ENCODE assay signal across 18 cellular contexts in genomic region chr14:90678846-90679362, GRCh38.
DNase-seq lines count a peak whose midpoint lies in the region; ATAC-seq and TF ChIP-seq lines count a peak whose summit lies in the region.
"Had no signal": no experiment of that assay in that cellular context is flagged by ENCODE, and none has a peak within 500 bp of the region (broad histone marks: within the 10 kb centered on the region; RNA-seq: fewer than 3 reads in every experiment).

No MANE protein-coding gene starts in this region.

- no peak for ATAC-seq in IMR-90 (ENCODE audit: low read depth)
- peak; percentile 35 for ATAC-seq in activated naive CD8-positive, alpha-beta T cell treated with anti-CD3 and anti-CD28 coated beads, Interleukin-2, amount 10 ng/mL, durations not matched to agents 7 days and 5 days (ENCODE audit: low read depth)
- ATAC-seq in WTC11: no peak
- ATAC-seq: K562 had no signal

- H3K9me3 ChIP-seq in IMR-90 (ENCODE audit: control insufficient read depth, insufficient read depth, low read length) (no peaks in the 10 kb centered on the region), esophagus squamous epithelium (no peaks in the 10 kb centered on the region), Peyer's patch (no peaks in the 10 kb centered on the region)

- no peak for TF ChIP-seq RAD21 in IMR-90 (IDR thresholded peaks at IDR 0.05; ENCODE audit: low read length)

- in situ Hi-C loops in IMR-90 (cut with MboI; ENCODE audit: low sequenced_read_pairs): no loop called here

- H3K27me3 Mint-ChIP-seq in activated naive CD4-positive, alpha-beta T cell treated with anti-CD3 and anti-CD28 coated beads for 36 hours (ENCODE audit: low read depth): no peaks in the 10 kb centered on the region
- H3K27me3 Mint-ChIP-seq in activated naive CD4-positive, alpha-beta T cell treated with anti-CD3 and anti-CD28 coated beads, Interleukin-2, amount 10 ng/mL, durations not matched to agents 7 days and 5 days: no peaks in the 10 kb centered on the region
- H3K27me3 Mint-ChIP-seq in activated naive CD8-positive, alpha-beta T cell treated with anti-CD3 and anti-CD28 coated beads, Interleukin-2, amount 10 ng/mL, durations not matched to agents 7 days and 5 days: no peaks in the 10 kb centered on the region
- H3K27me3 Mint-ChIP-seq in WTC11 (ENCODE audit: low read depth): no peaks in the 10 kb centered on the region

- H2BK15ac ChIP-seq in IMR-90 (ENCODE audit: low read depth, low read length): no peak overlapping the region; the same call in 1 of the 3 replicates

- no peak for TF ChIP-seq CTCF in IMR-90 (conservative IDR thresholded peaks at IDR 0.05; ENCODE audit: low read depth, low read length)
- TF ChIP-seq CTCF in esophagus squamous epithelium (IDR thresholded peaks at IDR 0.05): no peak
- TF ChIP-seq CTCF in Peyer's patch (IDR thresholded peaks at IDR 0.05): no peak
- no peak for TF ChIP-seq CTCF in WTC11 (IDR thresholded peaks at IDR 0.05)

- BruUV-seq in IMR-90 (replicated peaks; lab: Mats Ljungman, UMichigan): no TSS peak

- H3K14ac ChIP-seq in IMR-90 (replicated peaks; ENCODE audit: low read depth, low read length): no peak overlapping the region

- no peak overlapping the region; the same call in 1 of the 2 replicates for H3K4ac ChIP-seq in IMR-90 (ENCODE audit: low read depth, low read length)

- H3K4me2 ChIP-seq in IMR-90 (ENCODE audit: low read depth, low read length): no peak overlapping the region

- H3K27me3 ChIP-seq in IMR-90 (ENCODE audit: control insufficient read depth, insufficient read depth, low read length) (no peaks in the 10 kb centered on the region), esophagus squamous epithelium (no peaks in the 10 kb centered on the region), Peyer's patch (no peaks in the 10 kb centered on the region)

- H3K4me3 ChIP-seq in IMR-90 (ENCODE audit: insufficient read depth, low read depth, low read length) (no peak overlapping the region), esophagus squamous epithelium (no peak overlapping the region), Peyer's patch (no peak overlapping the region)
- H3K4me3 ChIP-seq: K562 had no signal

- CTCF ChIA-PET in activated naive CD4-positive, alpha-beta T cell treated with anti-CD3 and anti-CD28 coated beads for 36 hours (lab: Charles Lee): no interaction called here
- CTCF ChIA-PET in activated naive CD4-positive, alpha-beta T cell treated with anti-CD3 and anti-CD28 coated beads, Interleukin-2, amount 10 ng/mL, durations not matched to agents 7 days and 5 days (lab: Charles Lee): no interaction called here
- CTCF ChIA-PET in IMR-90 (lab: Yijun Ruan, JAX): no interaction called here
- CTCF ChIA-PET in WTC11 (lab: Charles Lee): interaction anchor here (1.1 kb wide), 1 partner anchor 80 kb away, joined by 3 read pairs; no protein-coding TSS in a partner anchor

- no peak for DNase-seq in activated naive CD4-positive, alpha-beta T cell treated with anti-CD3 and anti-CD28 coated beads for 36 hours
- no peak for DNase-seq in activated naive CD4-positive, alpha-beta T cell treated with anti-CD3 and anti-CD28 coated beads, Interleukin-2, amount 10 ng/mL, durations not matched to agents 7 days and 5 days
- DNase-seq in IMR-90: no peak
- DNase-seq in activated naive CD8-positive, alpha-beta T cell treated with anti-CD3 and anti-CD28 coated beads, Interleukin-2, amount 10 ng/mL, durations not matched to agents 7 days and 5 days: no peak
- DNase-seq in esophagus squamous epithelium (lab: John Stamatoyannopoulos, UW): no peak
- DNase-seq in Peyer's patch: no peak
- no peak for DNase-seq in activated CD4-positive, CD25-positive, alpha-beta regulatory T cell treated with anti-CD3 and anti-CD28 coated beads, Interleukin-2, amount 50 U/mL, for 72 hours
- DNase-seq in WTC11 (ENCODE audit: low spot score): no peak
- DNase-seq: DMS 273 treated with DMSO at 0.1 percent for 48 hours; GF-D8; NCI-H1417 treated with DMSO at 0.1 percent for 48 hours; NCI-H2029 treated with DMSO at 0.1 percent for 48 hours; NCI-H2171 treated with DMSO at 0.1 percent for 48 hours; NCI-H446 treated with DMSO at 0.1 percent for 48 hours; NK-92 treated with Interleukin-12 subunit alpha and Interleukin-12 subunit beta, amount 100 ng/mL, for 24 hours had no signal

- H2BK5ac ChIP-seq in IMR-90 (ENCODE audit: low read depth, low read length, poor library complexity, severe bottlenecking): no peak overlapping the region

- H2AK5ac ChIP-seq in IMR-90 (ENCODE audit: low read depth, low read length): peak overlapping the region; percentile 74

- H3K9ac ChIP-seq in IMR-90 (ENCODE audit: low read depth, low read length): no peak overlapping the region

- POLR2A ChIA-PET in IMR-90 (lab: Charles Lee; ENCODE audit: unreplicated experiment) (no interaction called here), WTC11 (lab: Charles Lee) (no interaction called here)
- POLR2A ChIA-PET in activated naive CD8-positive, alpha-beta T cell treated with anti-CD3 and anti-CD28 coated beads, Interleukin-2, amount 10 ng/mL, durations not matched to agents 7 days and 5 days (lab: Charles Lee): no interaction called here

- H4K20me1 ChIP-seq in IMR-90 (ENCODE audit: insufficient read depth, low read length): no peaks in the 10 kb centered on the region

- H4K91ac ChIP-seq in IMR-90 (ENCODE audit: insufficient read depth, low read depth, low read length): no peak overlapping the region

- peak overlapping the region; percentile 82 for H3K27ac Mint-ChIP-seq in activated naive CD4-positive, alpha-beta T cell treated with anti-CD3 and anti-CD28 coated beads for 36 hours
- no peak overlapping the region for H3K27ac Mint-ChIP-seq in activated naive CD4-positive, alpha-beta T cell treated with anti-CD3 and anti-CD28 coated beads, Interleukin-2, amount 10 ng/mL, durations not matched to agents 7 days and 5 days
- no peak overlapping the region for H3K27ac Mint-ChIP-seq in activated naive CD8-positive, alpha-beta T cell treated with anti-CD3 and anti-CD28 coated beads, Interleukin-2, amount 10 ng/mL, durations not matched to agents 7 days and 5 days
- no peak overlapping the region for H3K27ac Mint-ChIP-seq in WTC11

- intact Hi-C loops in activated naive CD4-positive, alpha-beta T cell treated with anti-CD3 and anti-CD28 coated beads for 36 hours (cut with micrococcal nuclease): loop anchor here (10.0 kb wide), 1 partner anchor 724 kb away; the partner anchor contains the start of genes EFCAB11 and TDP1
- intact Hi-C loops in IMR-90 (cut with micrococcal nuclease): no loop called here
- intact Hi-C loops in esophagus squamous epithelium (cut with DNase I): no loop called here

- peak overlapping the region; percentile 41; the same call in 1 of the 2 replicates for H3K18ac ChIP-seq in IMR-90 (ENCODE audit: low read depth, low read length)

- H3K36me3 Mint-ChIP-seq in activated naive CD4-positive, alpha-beta T cell treated with anti-CD3 and anti-CD28 coated beads for 36 hours (ENCODE audit: low read depth): no peaks in the 10 kb centered on the region
- H3K36me3 Mint-ChIP-seq in activated naive CD4-positive, alpha-beta T cell treated with anti-CD3 and anti-CD28 coated beads, Interleukin-2, amount 10 ng/mL, durations not matched to agents 7 days and 5 days: no peaks in the 10 kb centered on the region
- no peaks in the 10 kb centered on the region for H3K36me3 Mint-ChIP-seq in activated naive CD8-positive, alpha-beta T cell treated with anti-CD3 and anti-CD28 coated beads, Interleukin-2, amount 10 ng/mL, durations not matched to agents 7 days and 5 days
- no peaks in the 10 kb centered on the region for H3K36me3 Mint-ChIP-seq in WTC11

- H3K23ac ChIP-seq in IMR-90 (ENCODE audit: low read depth, low read length): peak overlapping the region; percentile 64; the same call in 1 of the 2 replicates

- no peak for TF ChIP-seq POLR2A in IMR-90 (IDR thresholded peaks at IDR 0.05; ENCODE audit: low read depth, low read length)
- TF ChIP-seq POLR2A in esophagus squamous epithelium (IDR thresholded peaks at IDR 0.05): no peak
- TF ChIP-seq POLR2A in Peyer's patch (IDR thresholded peaks at IDR 0.05): no peak

- H2BK20ac ChIP-seq in IMR-90 (ENCODE audit: low read depth, low read length): no peak overlapping the region; the same call in 1 of the 2 replicates

- peaks cover 5 to 20% of the 10 kb centered on the region in 2 experiments; a peak in 2 of 4 replicates for H3K79me1 ChIP-seq in IMR-90 (ENCODE audit: low read depth in 1 of 2, low read length in 2 of 2)

- H3K56ac ChIP-seq in IMR-90 (ENCODE audit: extremely low read depth, insufficient read depth, low read length): no peak overlapping the region

- H3K4me1 Mint-ChIP-seq in activated naive CD4-positive, alpha-beta T cell treated with anti-CD3 and anti-CD28 coated beads for 36 hours (ENCODE audit: low read depth): peaks cover 38% of the 10 kb centered on the region
- peaks cover 32% of the 10 kb centered on the region for H3K4me1 Mint-ChIP-seq in activated naive CD4-positive, alpha-beta T cell treated with anti-CD3 and anti-CD28 coated beads, Interleukin-2, amount 10 ng/mL, durations not matched to agents 7 days and 5 days
- H3K4me1 Mint-ChIP-seq in activated naive CD8-positive, alpha-beta T cell treated with anti-CD3 and anti-CD28 coated beads, Interleukin-2, amount 10 ng/mL, durations not matched to agents 7 days and 5 days: peaks cover 40% of the 10 kb centered on the region
- peaks cover 20% of the 10 kb centered on the region for H3K4me1 Mint-ChIP-seq in WTC11

- peaks cover 25% of the 10 kb centered on the region for H3K9me1 ChIP-seq in IMR-90 (ENCODE audit: insufficient read depth, low read length)

- dilution Hi-C loops in IMR-90 (cut with HindIII; ENCODE audit: low sequenced_read_pairs, unreplicated experiment): no loop called here

- H2BK120ac ChIP-seq in IMR-90 (ENCODE audit: low read depth, low read length): peak overlapping the region; percentile 32; the same call in 1 of the 2 replicates

- H4K8ac ChIP-seq in IMR-90 (ENCODE audit: low read depth in 2 of 2, low read length in 2 of 2): no peak overlapping the region

- H3K4me3 Mint-ChIP-seq in activated naive CD4-positive, alpha-beta T cell treated with anti-CD3 and anti-CD28 coated beads for 36 hours: no peak overlapping the region
- no peak overlapping the region for H3K4me3 Mint-ChIP-seq in activated naive CD4-positive, alpha-beta T cell treated with anti-CD3 and anti-CD28 coated beads, Interleukin-2, amount 10 ng/mL, durations not matched to agents 7 days and 5 days
- no peak overlapping the region for H3K4me3 Mint-ChIP-seq in activated naive CD8-positive, alpha-beta T cell treated with anti-CD3 and anti-CD28 coated beads, Interleukin-2, amount 10 ng/mL, durations not matched to agents 7 days and 5 days
- no peak overlapping the region for H3K4me3 Mint-ChIP-seq in WTC11

- WGBS in IMR-90 (ENCODE audit: extremely low coverage in 2 of 2, insufficient read length in 1 of 2), 2 experiments: no CpG with 5 or more reads among the region's 6 CpGs
- 71 to 91% methylated on average over 6 of the region's 6 CpGs for WGBS in esophagus squamous epithelium, 2 donors

- no peak overlapping the region for H2AK9ac ChIP-seq in IMR-90 (replicated peaks; ENCODE audit: low read depth, low read length, poor library complexity)

- peaks cover 4% of the 10 kb centered on the region; the same call in 1 of the 2 replicates for H3K36me3 ChIP-seq in IMR-90 (ENCODE audit: control insufficient read depth, insufficient read depth, low read length)
- H3K36me3 ChIP-seq in esophagus squamous epithelium: peaks cover 0 to 5% (median 0%) of the 10 kb centered on the region in 3 donors
- no peaks in the 10 kb centered on the region for H3K36me3 ChIP-seq in Peyer's patch

- H3K27ac ChIP-seq in IMR-90 (ENCODE audit: insufficient read depth, low read length) (no peak overlapping the region), esophagus squamous epithelium (peak overlapping the region in 3 of 4 donors; percentile 4 to 29 (median 10)), Peyer's patch (no peak overlapping the region)
- H3K27ac ChIP-seq: C4-2B, RWPE1 had no signal

- H3K9me3 Mint-ChIP-seq in activated naive CD4-positive, alpha-beta T cell treated with anti-CD3 and anti-CD28 coated beads for 36 hours: no peaks in the 10 kb centered on the region
- no peaks in the 10 kb centered on the region for H3K9me3 Mint-ChIP-seq in activated naive CD4-positive, alpha-beta T cell treated with anti-CD3 and anti-CD28 coated beads, Interleukin-2, amount 10 ng/mL, durations not matched to agents 7 days and 5 days
- H3K9me3 Mint-ChIP-seq in activated naive CD8-positive, alpha-beta T cell treated with anti-CD3 and anti-CD28 coated beads, Interleukin-2, amount 10 ng/mL, durations not matched to agents 7 days and 5 days: no peaks in the 10 kb centered on the region
- H3K9me3 Mint-ChIP-seq in WTC11: no peaks in the 10 kb centered on the region

- no peak overlapping the region for H2AFZ ChIP-seq in IMR-90 (replicated peaks; ENCODE audit: low read length, poor library complexity)

- H3K4me1 ChIP-seq in IMR-90 (ENCODE audit: control insufficient read depth, insufficient read depth, low read length) (peaks cover 18% of the 10 kb centered on the region), esophagus squamous epithelium (peaks cover 26 to 75% (median 49%) of the 10 kb centered on the region in 3 donors), Peyer's patch (peaks cover 0 to 5% (median 0%) of the 10 kb centered on the region in 4 donors)

- no peak overlapping the region; the same call in 1 of the 2 replicates for H4K5ac ChIP-seq in IMR-90 (ENCODE audit: low read depth, low read length)

Comparison
In these comparisons a context has a peak if more than half of its experiments do, and no peak if none do; other contexts are left out.
1. H3K27ac ChIP-seq: peak in esophagus squamous epithelium (3 of 4); none in IMR-90 (single experiment) and Peyer's patch (0 of 4).